Comparison of ENCODE assay signal across 1 cellular context in genomic region chr4:159227378-159227777, GRCh38.
TF ChIP-seq lines count a peak whose summit lies in the region.

No MANE protein-coding gene starts in this region.

TF ChIP-seq in WTC11, 78 proteins besides CTCF, POLR2A, EP300 and RAD21 (continued from another document):
- TF ChIP-seq ZNF532 (CRISPR knock-in tag; IDR thresholded peaks at IDR 0.05; ENCODE audit: borderline replicate concordance), result no peak
- no peak for TF ChIP-seq NFE2L1 (CRISPR knock-in tag; IDR thresholded peaks at IDR 0.05)
